2 cellular contexts compared by ENCODE assay signal in genomic region chr14:102683399-102684275, GRCh38.
TF ChIP-seq lines count a peak whose summit lies in the region.

No MANE protein-coding gene starts in this region.

TF ChIP-seq in K562, 482 proteins besides CTCF, POLR2A, EP300 and RAD21 (continued from another document and continues in another):
- TF ChIP-seq ZBTB33 (CRISPR knock-in tag; IDR thresholded peaks at IDR 0.05), result 0 out of 2 replicates have a peak, but pooled peaks have one; percentile 33
- TF ChIP-seq CCNT2 (IDR thresholded peaks at IDR 0.05; ENCODE audit: borderline replicate concordance, extremely low read depth, insufficient read length, low read depth, low read length), result no peak
- TF ChIP-seq VEZF1 (CRISPR knock-in tag; IDR thresholded peaks at IDR 0.05), result peak; percentile 34; the same call in 1 of the 2 replicates
- TF ChIP-seq EGR1 (conservative IDR thresholded peaks at IDR 0.05), result peak; percentile 69
- TF ChIP-seq, protein P1, sequence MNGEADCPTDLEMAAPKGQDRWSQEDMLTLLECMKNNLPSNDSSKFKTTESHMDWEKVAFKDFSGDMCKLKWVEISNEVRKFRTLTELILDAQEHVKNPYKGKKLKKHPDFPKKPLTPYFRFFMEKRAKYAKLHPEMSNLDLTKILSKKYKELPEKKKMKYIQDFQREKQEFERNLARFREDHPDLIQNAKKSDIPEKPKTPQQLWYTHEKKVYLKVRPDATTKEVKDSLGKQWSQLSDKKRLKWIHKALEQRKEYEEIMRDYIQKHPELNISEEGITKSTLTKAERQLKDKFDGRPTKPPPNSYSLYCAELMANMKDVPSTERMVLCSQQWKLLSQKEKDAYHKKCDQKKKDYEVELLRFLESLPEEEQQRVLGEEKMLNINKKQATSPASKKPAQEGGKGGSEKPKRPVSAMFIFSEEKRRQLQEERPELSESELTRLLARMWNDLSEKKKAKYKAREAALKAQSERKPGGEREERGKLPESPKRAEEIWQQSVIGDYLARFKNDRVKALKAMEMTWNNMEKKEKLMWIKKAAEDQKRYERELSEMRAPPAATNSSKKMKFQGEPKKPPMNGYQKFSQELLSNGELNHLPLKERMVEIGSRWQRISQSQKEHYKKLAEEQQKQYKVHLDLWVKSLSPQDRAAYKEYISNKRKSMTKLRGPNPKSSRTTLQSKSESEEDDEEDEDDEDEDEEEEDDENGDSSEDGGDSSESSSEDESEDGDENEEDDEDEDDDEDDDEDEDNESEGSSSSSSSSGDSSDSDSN (IDR thresholded peaks at IDR 0.05; ENCODE audit: borderline replicate concordance in 1 of 2, low read depth in 2 of 2, low read length in 2 of 2), result peak in 1 of 2 experiments; percentile 59; a peak in 1 of 4 replicates
- peak; percentile 56; the same call in 1 of the 2 replicates for TF ChIP-seq POLR2G (IDR thresholded peaks at IDR 0.05; ENCODE audit: low read depth, low read length)
- peak; percentile 30; the same call in 1 of the 2 replicates for TF ChIP-seq ZBTB7A (IDR thresholded peaks at IDR 0.05; ENCODE audit: borderline replicate concordance, control insufficient read depth, low read depth, low read length)
- TF ChIP-seq NEUROD1 (IDR thresholded peaks at IDR 0.05; ENCODE audit: borderline replicate concordance, low read depth, low read length, partially characterized antibody), result no peak
- TF ChIP-seq MAZ (CRISPR knock-in tag; conservative IDR thresholded peaks at IDR 0.05 in 1 of 2, IDR thresholded peaks at IDR 0.05 in 1 of 2), result peak; percentile 19 to 43; a peak in 1 of 4 replicates
- no peak for TF ChIP-seq POLR2AphosphoS2 (IDR thresholded peaks at IDR 0.05; ENCODE audit: low read length)
- TF ChIP-seq MEIS2 (IDR thresholded peaks at IDR 0.05; ENCODE audit: partially characterized antibody), result peak; percentile 56
- peak in 1 of 2 experiments; percentile 27; a peak in 1 of 4 replicates for TF ChIP-seq MNT (conservative IDR thresholded peaks at IDR 0.05)
- no peak for TF ChIP-seq PBX2 (CRISPR knock-in tag; IDR thresholded peaks at IDR 0.05; ENCODE audit: low read depth)
- 0 out of 2 replicates have a peak, but pooled peaks have one; percentile 23 for TF ChIP-seq PBX2 (tag; conservative IDR thresholded peaks at IDR 0.05; ENCODE audit: low read depth)
- peak; percentile 73 for TF ChIP-seq RBBP5 (IDR thresholded peaks at IDR 0.05; ENCODE audit: borderline replicate concordance, insufficient read depth, low read length, poor library complexity, severe bottlenecking)

TF ChIP-seq in HepG2, 621 proteins besides CTCF, POLR2A, EP300 and RAD21 (continued from another document and continues in another):
- peak; percentile 63; the same call in 1 of the 2 replicates for TF ChIP-seq ZBTB4 (CRISPR knock-in tag; IDR thresholded peaks at IDR 0.05; ENCODE audit: borderline replicate concordance)
- peak; percentile 6 to 17; a peak in 2 of 4 replicates for TF ChIP-seq NR2F1 (CRISPR knock-in tag; IDR thresholded peaks at IDR 0.05)
- TF ChIP-seq, protein P1 (CRISPR knock-in tag; IDR thresholded peaks at IDR 0.05), result peak; percentile 90; the same call in 1 of the 2 replicates
- TF ChIP-seq MBD4 (IDR thresholded peaks at IDR 0.05; ENCODE audit: borderline replicate concordance, low read length), result no peak
- no peak for TF ChIP-seq STAT5B (CRISPR knock-in tag; IDR thresholded peaks at IDR 0.05)
- TF ChIP-seq ZNF180 (CRISPR knock-in tag; IDR thresholded peaks at IDR 0.05; ENCODE audit: borderline replicate concordance, low read depth), result no peak
- no peak for TF ChIP-seq HNRNPUL1 (IDR thresholded peaks at IDR 0.05; ENCODE audit: low read depth, low read length)
- no peak for TF ChIP-seq ZNF780A (CRISPR knock-in tag; IDR thresholded peaks at IDR 0.05)
- TF ChIP-seq, protein P2, sequence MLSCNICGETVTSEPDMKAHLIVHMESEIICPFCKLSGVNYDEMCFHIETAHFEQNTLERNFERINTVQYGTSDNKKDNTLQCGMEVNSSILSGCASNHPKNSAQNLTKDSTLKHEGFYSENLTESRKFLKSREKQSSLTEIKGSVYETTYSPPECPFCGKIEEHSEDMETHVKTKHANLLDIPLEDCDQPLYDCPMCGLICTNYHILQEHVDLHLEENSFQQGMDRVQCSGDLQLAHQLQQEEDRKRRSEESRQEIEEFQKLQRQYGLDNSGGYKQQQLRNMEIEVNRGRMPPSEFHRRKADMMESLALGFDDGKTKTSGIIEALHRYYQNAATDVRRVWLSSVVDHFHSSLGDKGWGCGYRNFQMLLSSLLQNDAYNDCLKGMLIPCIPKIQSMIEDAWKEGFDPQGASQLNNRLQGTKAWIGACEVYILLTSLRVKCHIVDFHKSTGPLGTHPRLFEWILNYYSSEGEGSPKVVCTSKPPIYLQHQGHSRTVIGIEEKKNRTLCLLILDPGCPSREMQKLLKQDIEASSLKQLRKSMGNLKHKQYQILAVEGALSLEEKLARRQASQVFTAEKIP (CRISPR knock-in tag; IDR thresholded peaks at IDR 0.05; ENCODE audit: borderline replicate concordance), result no peak
- TF ChIP-seq PTBP1 (IDR thresholded peaks at IDR 0.05; ENCODE audit: low read depth, low read length, poor library complexity, severe bottlenecking), result no peak
- TF ChIP-seq ZNF616 (CRISPR knock-in tag; IDR thresholded peaks at IDR 0.05; ENCODE audit: low read depth), result no peak
- TF ChIP-seq PLRG1 (conservative IDR thresholded peaks at IDR 0.05), result no peak
- no peak for TF ChIP-seq SNAPC4 (CRISPR knock-in tag; IDR thresholded peaks at IDR 0.05)
- no peak for TF ChIP-seq ZNF790 (CRISPR knock-in tag; IDR thresholded peaks at IDR 0.05; ENCODE audit: borderline replicate concordance)
- TF ChIP-seq, protein P3, sequence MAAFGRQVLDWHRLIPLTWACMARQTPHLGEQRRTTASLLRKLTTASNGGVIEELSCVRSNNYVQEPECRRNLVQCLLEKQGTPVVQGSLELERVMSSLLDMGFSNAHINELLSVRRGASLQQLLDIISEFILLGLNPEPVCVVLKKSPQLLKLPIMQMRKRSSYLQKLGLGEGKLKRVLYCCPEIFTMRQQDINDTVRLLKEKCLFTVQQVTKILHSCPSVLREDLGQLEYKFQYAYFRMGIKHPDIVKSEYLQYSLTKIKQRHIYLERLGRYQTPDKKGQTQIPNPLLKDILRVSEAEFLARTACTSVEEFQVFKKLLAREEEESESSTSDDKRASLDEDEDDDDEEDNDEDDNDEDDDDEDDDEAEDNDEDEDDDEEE (CRISPR knock-in tag; IDR thresholded peaks at IDR 0.05), result no peak
- TF ChIP-seq SMARCE1 (IDR thresholded peaks at IDR 0.05; ENCODE audit: borderline replicate concordance), result no peak
- TF ChIP-seq ZFAT (CRISPR knock-in tag; conservative IDR thresholded peaks at IDR 0.05), result no peak
- 0 out of 2 replicates have a peak, but pooled peaks have one; percentile 26 for TF ChIP-seq ZNF567 (CRISPR knock-in tag; IDR thresholded peaks at IDR 0.05; ENCODE audit: borderline replicate concordance)
- no peak for TF ChIP-seq ZNF20 (CRISPR knock-in tag; IDR thresholded peaks at IDR 0.05)
- TF ChIP-seq, protein P4, sequence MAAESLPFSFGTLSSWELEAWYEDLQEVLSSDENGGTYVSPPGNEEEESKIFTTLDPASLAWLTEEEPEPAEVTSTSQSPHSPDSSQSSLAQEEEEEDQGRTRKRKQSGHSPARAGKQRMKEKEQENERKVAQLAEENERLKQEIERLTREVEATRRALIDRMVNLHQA (CRISPR knock-in tag; IDR thresholded peaks at IDR 0.05), result no peak
- TF ChIP-seq SNRNP70 (IDR thresholded peaks at IDR 0.05; ENCODE audit: low read depth, low read length), result no peak
- TF ChIP-seq BCL3 (CRISPR knock-in tag; IDR thresholded peaks at IDR 0.05), result no peak
- TF ChIP-seq ARNT2 (CRISPR knock-in tag; IDR thresholded peaks at IDR 0.05; ENCODE audit: low read depth), result peak; percentile 65; the same call in 1 of the 2 replicates
- TF ChIP-seq MAFF (IDR thresholded peaks at IDR 0.05; ENCODE audit: low read depth, low read length), result no peak
- TF ChIP-seq JUN (CRISPR knock-in tag; IDR thresholded peaks at IDR 0.05), result no peak; the same call in 1 of the 2 replicates
- no peak for TF ChIP-seq NFE2L2 (IDR thresholded peaks at IDR 0.05; ENCODE audit: low read length)
- TF ChIP-seq HIVEP1 (CRISPR knock-in tag; IDR thresholded peaks at IDR 0.05), result peak; percentile 34; the same call in 1 of the 2 replicates
- no peak for TF ChIP-seq NFRKB (IDR thresholded peaks at IDR 0.05)
- TF ChIP-seq, protein P5, sequence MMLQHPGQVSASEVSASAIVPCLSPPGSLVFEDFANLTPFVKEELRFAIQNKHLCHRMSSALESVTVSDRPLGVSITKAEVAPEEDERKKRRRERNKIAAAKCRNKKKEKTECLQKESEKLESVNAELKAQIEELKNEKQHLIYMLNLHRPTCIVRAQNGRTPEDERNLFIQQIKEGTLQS (CRISPR knock-in tag; IDR thresholded peaks at IDR 0.05), result no peak
- no peak for TF ChIP-seq BCL6 (CRISPR knock-in tag; IDR thresholded peaks at IDR 0.05)
- TF ChIP-seq ZNF781 (CRISPR knock-in tag; IDR thresholded peaks at IDR 0.05; ENCODE audit: borderline replicate concordance, not compliant biosample characterization), result peak; percentile 44
- 0 out of 2 replicates have a peak, but pooled peaks have one; percentile 31 for TF ChIP-seq KAT7 (CRISPR knock-in tag; IDR thresholded peaks at IDR 0.05; ENCODE audit: borderline replicate concordance)
